ENCODE assay signal across 25 cellular contexts in the genomic region with DNA sequence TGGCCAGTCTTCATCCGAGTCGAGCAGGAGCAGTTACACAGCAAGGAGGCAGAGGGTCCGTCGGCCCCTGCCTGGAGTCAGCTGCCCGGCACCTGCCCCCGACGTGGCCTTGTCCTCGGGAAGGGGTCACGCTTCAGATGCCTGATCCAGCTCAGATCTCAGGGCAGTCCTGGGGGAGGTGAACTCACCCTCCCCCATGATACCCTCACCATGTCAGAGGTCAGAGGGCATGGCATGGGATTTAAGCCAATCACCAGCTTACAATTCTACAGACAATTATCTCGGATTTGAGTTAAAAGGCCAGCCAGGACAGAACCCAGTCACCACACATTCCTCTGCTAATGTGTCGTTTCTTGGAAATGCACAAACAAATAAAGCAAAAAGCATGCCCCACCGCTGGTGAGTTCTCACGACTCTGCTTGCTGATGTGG.
DNase-seq lines count a peak whose midpoint lies in the region; ATAC-seq, FAIRE-seq and TF ChIP-seq lines count a peak whose summit lies in the region.
"Had no signal": no experiment of that assay in that cellular context is flagged by ENCODE, and none has a peak within 500 bp of the region (broad histone marks: within the 10 kb centered on the region; RNA-seq: fewer than 3 reads in every experiment).

No MANE protein-coding gene starts in this region.

- H3K4me1 ChIP-seq in GM23248 (ENCODE audit: insufficient read depth) (no peaks in the 10 kb centered on the region; the same call in 1 of the 2 replicates), HepG2 (ENCODE audit: insufficient read depth, low read length) (no peaks in the 10 kb centered on the region)
- H3K4me1 ChIP-seq: Peyer's patch, psoas muscle, thyroid gland had no signal

- no peaks in the 10 kb centered on the region for H3K27me3 Mint-ChIP-seq in WTC11 (ENCODE audit: low read depth)

- POLR2A ChIA-PET in WTC11 (lab: Charles Lee) = no interaction called here
- POLR2A ChIA-PET in HepG2 (lab: Yijun Ruan, JAX) = no interaction called here

- H3K27me3 ChIP-seq in GM23248 (replicated peaks; ENCODE audit: insufficient read depth) (peaks cover 50% of the 10 kb centered on the region), HepG2 (ENCODE audit: control insufficient read depth in 1 of 2, insufficient read depth in 2 of 2, low read length in 2 of 2) (peaks cover 7 to 72% of the 10 kb centered on the region in 2 experiments)
- H3K27me3 ChIP-seq: Peyer's patch, SJCRH30, thyroid gland had no signal

- intact Hi-C loops in HepG2 (cut with micrococcal nuclease; ENCODE audit: unreplicated experiment) = no loop called here

- in situ Hi-C loops in GM23248 (cut with MboI) = no loop called here
- in situ Hi-C loops in HepG2 (cut with HindIII; ENCODE audit: extremely low pct_ligation_motif_present, low pct_unique_long_range_greater_than_20kb) = no loop called here

- no peak for FAIRE-seq in HepG2 (lab: Jason Lieb, UNC)
- FAIRE-seq: bronchial epithelial cell, endothelial cell of umbilical vein had no signal

- H3K9ac ChIP-seq in GM23248 (no peak overlapping the region), HepG2 (ENCODE audit: insufficient read depth, low read depth, low read length) (no peak overlapping the region)

- 47 to 49% methylated on average over 12 to 13 of the region's 13 CpGs for WGBS in GM23248 (ENCODE audit: low coverage in 1 of 2, low lambda C conversion rate in 2 of 2, missing lambda C conversion rate in 2 of 2), 2 experiments
- 10% methylated on average over 10 of the region's 13 CpGs for WGBS in HepG2 (ENCODE audit: low lambda C conversion rate)

- TF ChIP-seq EP300 in HepG2 (IDR thresholded peaks at IDR 0.05; ENCODE audit: low read depth in 2 of 2, low read length in 2 of 2) (no peak), HepG2 (CRISPR knock-in tag; IDR thresholded peaks at IDR 0.05; ENCODE audit: borderline replicate concordance) (no peak)

- no peak for TF ChIP-seq RAD21 in HepG2 (CRISPR knock-in tag; IDR thresholded peaks at IDR 0.05)

- no peaks in the 10 kb centered on the region for H3K9me2 ChIP-seq in GM23248 (ENCODE audit: insufficient read depth)

- H3K4me3 Mint-ChIP-seq in WTC11 = no peak overlapping the region
- H3K4me3 Mint-ChIP-seq: activated naive CD8-positive, alpha-beta T cell treated with anti-CD3 and anti-CD28 coated beads, Interleukin-2, amount 10 ng/mL, durations not matched to agents 7 days and 5 days; CD4-positive, alpha-beta memory T cell; dendritic cell treated with granulocyte-macrophage colony-stimulating factor and Interleukin-4, amounts not matched to agents 40 ng/mL and 50 ng/mL, for 4 days had no signal

- H3K4me3 ChIP-seq in GM23248 (no peak overlapping the region), HepG2 (replicated peaks in 1 of 3; ENCODE audit: insufficient read depth in 1 of 3, low read depth in 2 of 3, low read length in 3 of 3) (no peak overlapping the region)
- H3K4me3 ChIP-seq: Peyer's patch, psoas muscle, SJCRH30, thyroid gland had no signal

- H4K20me1 ChIP-seq in GM23248 (ENCODE audit: insufficient read depth) (no peaks in the 10 kb centered on the region), HepG2 (ENCODE audit: insufficient read depth, low read length) (no peaks in the 10 kb centered on the region)

- H3K27ac Mint-ChIP-seq in WTC11 = no peak overlapping the region; the same call in 1 of the 2 replicates
- H3K27ac Mint-ChIP-seq: activated naive CD8-positive, alpha-beta T cell treated with anti-CD3 and anti-CD28 coated beads, Interleukin-2, amount 10 ng/mL, durations not matched to agents 7 days and 5 days; CD4-positive, alpha-beta memory T cell; dendritic cell treated with granulocyte-macrophage colony-stimulating factor and Interleukin-4, amounts not matched to agents 40 ng/mL and 50 ng/mL, for 4 days had no signal

- H3F3A ChIP-seq in GM23248 (ENCODE audit: insufficient read depth) = no peaks in the 10 kb centered on the region

- H3K4me2 ChIP-seq in GM23248 (ENCODE audit: unreplicated experiment) = no peak overlapping the region
- no peak overlapping the region for H3K4me2 ChIP-seq in HepG2 (ENCODE audit: low read depth, low read length)

- H3K4me1 Mint-ChIP-seq in WTC11 = peaks cover 42% of the 10 kb centered on the region
- H3K4me1 Mint-ChIP-seq: activated naive CD8-positive, alpha-beta T cell treated with anti-CD3 and anti-CD28 coated beads, Interleukin-2, amount 10 ng/mL, durations not matched to agents 7 days and 5 days; CD4-positive, alpha-beta memory T cell had no signal

- no peaks in the 10 kb centered on the region for H3K36me3 ChIP-seq in GM23248 (ENCODE audit: low read depth)
- no peaks in the 10 kb centered on the region for H3K36me3 ChIP-seq in HepG2 (replicated peaks in 1 of 2; ENCODE audit: control insufficient read depth in 1 of 2, insufficient read depth in 2 of 2, low read length in 2 of 2)
- H3K36me3 ChIP-seq: neutrophil, Peyer's patch, SJCRH30, thyroid gland had no signal

- TF ChIP-seq POLR2A in HepG2 (IDR thresholded peaks at IDR 0.05; ENCODE audit: insufficient read depth in 1 of 2, low read depth in 2 of 2, low read length in 2 of 2) = no peak

- H3K9me3 ChIP-seq in GM23248 (ENCODE audit: low read depth) (no peaks in the 10 kb centered on the region), HepG2 (ENCODE audit: low read length) (no peaks in the 10 kb centered on the region)
- H3K9me3 ChIP-seq: neutrophil, Peyer's patch, psoas muscle, SJCRH30, thyroid gland had no signal

- CTCF ChIA-PET in WTC11 (lab: Charles Lee) = interaction anchor here (0.6 to 1.5 kb wide), 2 partner anchors 45 to 84 kb away, joined by 3 to 4 read pairs; no protein-coding TSS in a partner anchor
- CTCF ChIA-PET in HepG2 (lab: Yijun Ruan, JAX; ENCODE audit: low intra/inter-chr PET ratio, low total read pairs) = no interaction called here

- H3K79me2 ChIP-seq in GM23248 (ENCODE audit: insufficient read depth) (no peaks in the 10 kb centered on the region), HepG2 (ENCODE audit: insufficient read depth, low read length) (no peaks in the 10 kb centered on the region)

- no peaks in the 10 kb centered on the region for H3K36me3 Mint-ChIP-seq in WTC11
- H3K36me3 Mint-ChIP-seq: activated naive CD8-positive, alpha-beta T cell treated with anti-CD3 and anti-CD28 coated beads, Interleukin-2, amount 10 ng/mL, durations not matched to agents 7 days and 5 days; CD4-positive, alpha-beta memory T cell had no signal

- H3K9me3 Mint-ChIP-seq in WTC11 = no peaks in the 10 kb centered on the region
- H3K9me3 Mint-ChIP-seq: activated naive CD8-positive, alpha-beta T cell treated with anti-CD3 and anti-CD28 coated beads, Interleukin-2, amount 10 ng/mL, durations not matched to agents 7 days and 5 days; dendritic cell treated with granulocyte-macrophage colony-stimulating factor and Interleukin-4, amounts not matched to agents 40 ng/mL and 50 ng/mL, for 4 days had no signal

- no peak for ATAC-seq in WTC11
- no peak for ATAC-seq in HepG2
- no peak for ATAC-seq in HG03095 (IDR thresholded peaks at IDR 0.05; ENCODE audit: unreplicated experiment)
- ATAC-seq: psoas muscle had no signal

- H3K27ac ChIP-seq in GM23248 = no peak overlapping the region
- H3K27ac ChIP-seq in HepG2 (ENCODE audit: extremely low read length, insufficient read depth, low read length) = no peak overlapping the region
- H3K27ac ChIP-seq: neutrophil, Peyer's patch, psoas muscle, SJCRH30, thyroid gland had no signal

- TF ChIP-seq CTCF in WTC11 (IDR thresholded peaks at IDR 0.05) (no peak), HepG2 (CRISPR knock-in tag; IDR thresholded peaks at IDR 0.05) (no peak)

- DNase-seq in GM23248 (peak; percentile 45), WTC11 (ENCODE audit: low spot score) (no peak), fibroblast of gingiva (ENCODE audit: low read depth) (peak; percentile 27), renal cortical epithelial cell (ENCODE audit: low read depth) (peak; percentile 73), NCI-H1694 treated with DMSO at 0.1 percent for 48 hours (lab: John Stamatoyannopoulos, UW) (no peak), NCI-H1105 (lab: John Stamatoyannopoulos, UW) (no peak), HepG2 (ENCODE audit: low spot score) (no peak)
- DNase-seq: activated CD8-positive, alpha-beta memory T cell treated with anti-CD3 and anti-CD28 coated beads, Interleukin-2, amount 50 U/mL, for 48 hours; activated naive CD8-positive, alpha-beta T cell treated with anti-CD3 and anti-CD28 coated beads, Interleukin-2, amount 10 ng/mL, durations not matched to agents 7 days and 5 days; CD4-positive, alpha-beta memory T cell; GDM1; NCI-H2107; NCI-H510A; NK-92 treated with Interleukin-12 subunit alpha and Interleukin-12 subunit beta, amount 100 ng/mL, for 24 hours; Peyer's patch; psoas muscle; SJCRH30; stimulated activated CD4-positive, alpha-beta T cell treated with anti-CD3 and anti-CD28 coated beads, Interleukin-4, amount 100 ng/mL, for 24 hours; stimulated activated naive CD4-positive, alpha-beta T cell treated with Interleukin-2 at 50 U/mL for 16 hours; thyroid gland had no signal

- no peak overlapping the region for H2AFZ ChIP-seq in GM23248
- no peak overlapping the region for H2AFZ ChIP-seq in HepG2 (ENCODE audit: low read length)

- no TSS peak for BruUV-seq in HepG2 (replicated peaks; lab: Mats Ljungman, UMichigan)

TF ChIP-seq in WTC11, 78 proteins besides CTCF, POLR2A, EP300 and RAD21:
- TF ChIP-seq, protein P1, sequence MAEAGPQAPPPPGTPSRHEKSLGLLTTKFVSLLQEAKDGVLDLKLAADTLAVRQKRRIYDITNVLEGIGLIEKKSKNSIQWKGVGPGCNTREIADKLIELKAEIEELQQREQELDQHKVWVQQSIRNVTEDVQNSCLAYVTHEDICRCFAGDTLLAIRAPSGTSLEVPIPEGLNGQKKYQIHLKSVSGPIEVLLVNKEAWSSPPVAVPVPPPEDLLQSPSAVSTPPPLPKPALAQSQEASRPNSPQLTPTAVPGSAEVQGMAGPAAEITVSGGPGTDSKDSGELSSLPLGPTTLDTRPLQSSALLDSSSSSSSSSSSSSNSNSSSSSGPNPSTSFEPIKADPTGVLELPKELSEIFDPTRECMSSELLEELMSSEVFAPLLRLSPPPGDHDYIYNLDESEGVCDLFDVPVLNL (CRISPR knock-in tag; IDR thresholded peaks at IDR 0.05; ENCODE audit: borderline replicate concordance, low read depth) = no peak
- 0 out of 2 replicates have a peak, but pooled peaks have one; percentile 17 for TF ChIP-seq ZNF121 (CRISPR knock-in tag; IDR thresholded peaks at IDR 0.05)

TF ChIP-seq in HepG2, 621 proteins besides CTCF, POLR2A, EP300 and RAD21 (continues in another document):
- TF ChIP-seq ERF (CRISPR knock-in tag; IDR thresholded peaks at IDR 0.05) (no peak), CEBPG (CRISPR knock-in tag; IDR thresholded peaks at IDR 0.05) (no peak), KLF12 (CRISPR knock-in tag; IDR thresholded peaks at IDR 0.05; ENCODE audit: borderline replicate concordance) (no peak)

Comparison
In these comparisons a context has a peak if more than half of its experiments do, and no peak if none do; other contexts are left out.
1. DNase-seq: peak in GM23248 (single experiment), fibroblast of gingiva (single experiment) and renal cortical epithelial cell (single experiment); none in WTC11 (single experiment), NCI-H1694 treated with DMSO at 0.1 percent for 48 hours (single experiment), NCI-H1105 (single experiment) and HepG2 (single experiment).